ENCODE assay signal across 31 cellular contexts in genomic region chr3:141754032-141754431, GRCh38. TPM values are rescaled to one million over a fixed set of nuclear protein-coding genes. Genes with fewer than 3 reads are reported as not detected.
"Had no signal": no experiment of that assay in that cellular context is flagged by ENCODE, and none has a peak within 500 bp of the region (broad histone marks: within the 10 kb centered on the region; RNA-seq: fewer than 3 reads in every experiment).

No MANE protein-coding gene starts in this region.

- H3K27ac Mint-ChIP-seq: activated CD4-positive, alpha-beta memory T cell treated with anti-CD3 and anti-CD28 coated beads, Interleukin-2, amount 10 ng/mL, durations not matched to agents 7 days and 5 days; activated CD4-positive, alpha-beta T cell treated with anti-CD3 and anti-CD28 coated beads, Interleukin-2, amount 10 ng/mL, durations not matched to agents 7 days and 5 days; activated naive CD8-positive, alpha-beta T cell; activated T-helper 17 cell treated with anti-CD3 and anti-CD28 coated beads, Interleukin-2, amount 50 U/mL, for 72 hours; dendritic cell treated with granulocyte-macrophage colony-stimulating factor and Interleukin-4, amounts not matched to agents 40 ng/mL and 50 ng/mL, for 4 days had no signal

- H3K36me3 Mint-ChIP-seq: activated naive CD8-positive, alpha-beta T cell had no signal

- DNase-seq: activated CD4-positive, alpha-beta memory T cell treated with anti-CD3 and anti-CD28 coated beads, Interleukin-2, amount 10 ng/mL, durations not matched to agents 7 days and 5 days; activated CD4-positive, alpha-beta T cell treated with anti-CD3 and anti-CD28 coated beads for 4 hours; activated CD4-positive, alpha-beta T cell treated with anti-CD3 and anti-CD28 coated beads, Interleukin-2, amount 10 ng/mL, durations not matched to agents 7 days and 5 days; activated CD4-positive, alpha-beta T cell treated with anti-CD3 and anti-CD28 coated beads, Interleukin-2, amount 50 U/mL, for 4 hours; activated CD4-positive, CD25-positive, alpha-beta regulatory T cell; activated CD4-positive, CD25-positive, alpha-beta regulatory T cell treated with anti-CD3 and anti-CD28 coated beads, Interleukin-2, amount 50 U/mL, for 72 hours; activated effector memory CD4-positive, alpha-beta T cell treated with Interleukin-2 at 50 U/mL for 16 hours; activated gamma-delta T cell treated with Interleukin-2 at 50 U/mL for 16 hours; activated naive CD4-positive, alpha-beta T cell treated with anti-CD3 and anti-CD28 coated beads, Interleukin-2, amount 50 U/mL, for 16 hours; activated naive CD4-positive, alpha-beta T cell treated with Interleukin-2 at 50 U/mL for 16 hours; activated T-cell treated with anti-CD3 and anti-CD28 coated beads, Interleukin-2, amount 50 U/mL, for 4 hours; amniotic stem cell; anterior cingulate cortex; brain microvascular endothelial cell; dorsolateral prefrontal cortex; effector memory CD4-positive, alpha-beta T cell; endodermal cell; foreskin keratinocyte; gastrocnemius medialis; heart left ventricle; T-helper 1 cell; T-helper 17 cell had no signal

- ATAC-seq: activated T-cell treated with anti-CD3 and anti-CD28 coated beads, Interleukin-2, amount 50 U/mL, for 4 hours; activated T-helper 17 cell treated with anti-CD3 and anti-CD28 coated beads, Interleukin-2, amount 50 U/mL, for 72 hours; foreskin keratinocyte; gastrocnemius medialis; heart left ventricle; T-helper 17 cell had no signal

- H3K4me1 ChIP-seq: esophagus muscularis mucosa, foreskin keratinocyte, gastrocnemius medialis, heart left ventricle had no signal

- H3K4me1 Mint-ChIP-seq: activated CD4-positive, alpha-beta memory T cell treated with anti-CD3 and anti-CD28 coated beads, Interleukin-2, amount 10 ng/mL, durations not matched to agents 7 days and 5 days; activated CD4-positive, alpha-beta T cell treated with anti-CD3 and anti-CD28 coated beads, Interleukin-2, amount 10 ng/mL, durations not matched to agents 7 days and 5 days; activated T-helper 17 cell treated with anti-CD3 and anti-CD28 coated beads, Interleukin-2, amount 50 U/mL, for 72 hours; central memory CD8-positive, alpha-beta T cell; endodermal cell had no signal

- H3K27me3 Mint-ChIP-seq: activated CD4-positive, alpha-beta memory T cell treated with anti-CD3 and anti-CD28 coated beads, Interleukin-2, amount 10 ng/mL, durations not matched to agents 7 days and 5 days; activated CD4-positive, alpha-beta T cell treated with anti-CD3 and anti-CD28 coated beads, Interleukin-2, amount 10 ng/mL, durations not matched to agents 7 days and 5 days; activated naive CD8-positive, alpha-beta T cell; activated T-helper 17 cell treated with anti-CD3 and anti-CD28 coated beads, Interleukin-2, amount 50 U/mL, for 72 hours; central memory CD8-positive, alpha-beta T cell; dendritic cell treated with granulocyte-macrophage colony-stimulating factor and Interleukin-4, amounts not matched to agents 40 ng/mL and 50 ng/mL, for 4 days; T-helper 17 cell had no signal

- H3K4me3 Mint-ChIP-seq: activated CD4-positive, alpha-beta memory T cell treated with anti-CD3 and anti-CD28 coated beads, Interleukin-2, amount 10 ng/mL, durations not matched to agents 7 days and 5 days; activated CD4-positive, alpha-beta T cell treated with anti-CD3 and anti-CD28 coated beads, Interleukin-2, amount 10 ng/mL, durations not matched to agents 7 days and 5 days; activated naive CD8-positive, alpha-beta T cell; activated T-cell treated with anti-CD3 and anti-CD28 coated beads, Interleukin-2, amount 50 U/mL, for 4 hours; activated T-helper 17 cell treated with anti-CD3 and anti-CD28 coated beads, Interleukin-2, amount 50 U/mL, for 72 hours; central memory CD8-positive, alpha-beta T cell; dendritic cell treated with granulocyte-macrophage colony-stimulating factor and Interleukin-4, amounts not matched to agents 40 ng/mL and 50 ng/mL, for 4 days; endodermal cell; T-helper 17 cell had no signal

- H3K27ac ChIP-seq: brain microvascular endothelial cell, coronary artery, dorsolateral prefrontal cortex, esophagus muscularis mucosa, foreskin keratinocyte, gastrocnemius medialis, heart left ventricle had no signal

- H3K9me3 ChIP-seq: esophagus muscularis mucosa, gastrocnemius medialis, heart left ventricle had no signal

- H3K4me3 ChIP-seq: coronary artery, dorsolateral prefrontal cortex, esophagus muscularis mucosa, gastrocnemius medialis, heart left ventricle had no signal

- H3K9me3 Mint-ChIP-seq: activated CD4-positive, alpha-beta memory T cell treated with anti-CD3 and anti-CD28 coated beads, Interleukin-2, amount 10 ng/mL, durations not matched to agents 7 days and 5 days; activated CD4-positive, alpha-beta T cell treated with anti-CD3 and anti-CD28 coated beads, Interleukin-2, amount 10 ng/mL, durations not matched to agents 7 days and 5 days; activated T-cell treated with anti-CD3 and anti-CD28 coated beads, Interleukin-2, amount 50 U/mL, for 4 hours; activated T-helper 17 cell treated with anti-CD3 and anti-CD28 coated beads, Interleukin-2, amount 50 U/mL, for 72 hours; central memory CD8-positive, alpha-beta T cell; dendritic cell treated with granulocyte-macrophage colony-stimulating factor and Interleukin-4, amounts not matched to agents 40 ng/mL and 50 ng/mL, for 4 days; endodermal cell had no signal

- H3K27me3 ChIP-seq: brain microvascular endothelial cell, dorsolateral prefrontal cortex, esophagus muscularis mucosa, foreskin keratinocyte, gastrocnemius medialis, heart left ventricle had no signal

RNA-seq across cellular contexts. Expression of gene GRK7, which starts 9.2 kb away (rescaled TPM):
- total RNA-seq: activated CD4-positive, alpha-beta memory T cell treated with anti-CD3 and anti-CD28 coated beads, Interleukin-2, amount 10 ng/mL, durations not matched to agents 7 days and 5 days; activated CD4-positive, alpha-beta T cell treated with anti-CD3 and anti-CD28 coated beads, Interleukin-2, amount 10 ng/mL, durations not matched to agents 7 days and 5 days; activated T-cell treated with anti-CD3 and anti-CD28 coated beads, Interleukin-2, amount 50 U/mL, for 4 hours; astrocyte; bronchial epithelial cell; endodermal cell; epithelial cell of proximal tubule; foreskin keratinocyte had no signal
